In the genomic region with DNA sequence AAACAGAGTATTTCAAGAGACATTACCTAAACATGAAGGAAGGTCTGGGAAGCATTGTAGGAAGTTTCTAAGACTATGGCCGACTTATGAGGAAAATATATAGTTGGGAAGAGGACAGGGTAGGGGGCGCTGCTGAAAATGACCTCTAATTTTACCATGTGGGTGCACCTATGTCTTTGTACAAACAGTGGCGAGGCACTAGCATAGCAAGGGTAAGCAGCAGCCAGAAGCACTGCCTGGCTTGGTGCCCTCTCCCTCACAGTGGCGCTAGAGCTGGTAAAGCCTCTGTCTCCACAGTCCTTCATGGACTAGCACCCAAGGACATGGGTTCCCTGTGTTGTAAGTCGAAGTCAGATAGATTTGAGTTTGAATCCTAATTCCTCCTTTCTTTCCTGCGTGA, we compare ENCODE assay signal across 23 cellular contexts.
"Had no signal": no experiment of that assay in that cellular context is flagged by ENCODE, and none has a peak within 500 bp of the region (broad histone marks: within the 10 kb centered on the region; RNA-seq: fewer than 3 reads in every experiment).

No MANE protein-coding gene starts in this region.

- H3K4me2 ChIP-seq: smooth muscle cell had no signal

- H3K27me3 Mint-ChIP-seq: activated CD4-positive, alpha-beta T cell treated with anti-CD3 and anti-CD28 coated beads, Interleukin-2, amount 10 ng/mL, durations not matched to agents 7 days and 5 days; activated naive CD4-positive, alpha-beta T cell treated with anti-CD3 and anti-CD28 coated beads, Interleukin-2, amount 10 ng/mL, durations not matched to agents 7 days and 5 days; activated T-cell treated with anti-CD3 and anti-CD28 coated beads, Interleukin-2, amount 50 U/mL, for 24 hours; central memory CD8-positive, alpha-beta T cell had no signal

- FAIRE-seq: endometrium, frontal cortex, kidney had no signal

- H3K4me1 Mint-ChIP-seq: activated CD4-positive, alpha-beta T cell treated with anti-CD3 and anti-CD28 coated beads, Interleukin-2, amount 10 ng/mL, durations not matched to agents 7 days and 5 days; activated naive CD4-positive, alpha-beta T cell treated with anti-CD3 and anti-CD28 coated beads, Interleukin-2, amount 10 ng/mL, durations not matched to agents 7 days and 5 days; activated naive CD8-positive, alpha-beta T cell treated with anti-CD3 and anti-CD28 coated beads, Interleukin-2, amount 50 U/mL, for 24 hours; central memory CD8-positive, alpha-beta T cell; stimulated activated naive B cell treated with anti-CD40 and anti-IgM and Interleukin-4, amounts not matched to agents 10 μg/mL and 1 μg/mL and 100 μg/mL, for 72 hours had no signal

- DNase-seq: activated CD4-positive, alpha-beta T cell treated with anti-CD3 and anti-CD28 coated beads, Interleukin-2, amount 10 ng/mL, durations not matched to agents 7 days and 5 days; activated CD8-positive, alpha-beta T cell treated with anti-CD3 and anti-CD28 coated beads, Interleukin-2, amount 10 ng/mL, durations not matched to agents 7 days and 5 days; activated naive CD4-positive, alpha-beta T cell treated with anti-CD3 and anti-CD28 coated beads, Interleukin-2, amount 10 ng/mL, durations not matched to agents 7 days and 5 days; activated naive CD8-positive, alpha-beta T cell treated with anti-CD3 and anti-CD28 coated beads, Interleukin-2, amount 50 U/mL, for 24 hours; activated T-cell treated with anti-CD3 and anti-CD28 coated beads, Interleukin-2, amount 50 U/mL, for 24 hours; anterior cingulate cortex; brain microvascular endothelial cell; erythroblast; hypothalamus; kidney; midbrain; stimulated activated CD4-positive, alpha-beta T cell treated with anti-CD3 and anti-CD28 coated beads, Interleukin-4, amount 100 ng/mL, for 24 hours; stimulated activated naive B cell treated with anti-CD40 and anti-IgM and Interleukin-4, amounts not matched to agents 10 μg/mL and 1 μg/mL and 100 μg/mL, for 72 hours had no signal

- ATAC-seq: activated CD4-positive, CD25-positive, alpha-beta regulatory T cell treated with anti-CD3 and anti-CD28 coated beads, Interleukin-2, amount 50 U/mL, for 24 hours; activated CD8-positive, alpha-beta T cell treated with anti-CD3 and anti-CD28 coated beads, Interleukin-2, amount 10 ng/mL, durations not matched to agents 7 days and 5 days; activated naive CD8-positive, alpha-beta T cell treated with anti-CD3 and anti-CD28 coated beads, Interleukin-2, amount 50 U/mL, for 24 hours; left lobe of liver; sciatic nerve; stimulated activated naive B cell treated with anti-CD40 and anti-IgM and Interleukin-4, amounts not matched to agents 10 μg/mL and 1 μg/mL and 100 μg/mL, for 72 hours had no signal

- H3K27ac Mint-ChIP-seq: activated CD4-positive, alpha-beta T cell treated with anti-CD3 and anti-CD28 coated beads, Interleukin-2, amount 10 ng/mL, durations not matched to agents 7 days and 5 days; activated CD8-positive, alpha-beta T cell treated with anti-CD3 and anti-CD28 coated beads, Interleukin-2, amount 10 ng/mL, durations not matched to agents 7 days and 5 days; activated naive CD4-positive, alpha-beta T cell treated with anti-CD3 and anti-CD28 coated beads, Interleukin-2, amount 10 ng/mL, durations not matched to agents 7 days and 5 days; activated naive CD8-positive, alpha-beta T cell treated with anti-CD3 and anti-CD28 coated beads, Interleukin-2, amount 50 U/mL, for 24 hours; activated T-cell treated with anti-CD3 and anti-CD28 coated beads, Interleukin-2, amount 50 U/mL, for 24 hours; nephron; stimulated activated naive B cell treated with anti-CD40 and anti-IgM and Interleukin-4, amounts not matched to agents 10 μg/mL and 1 μg/mL and 100 μg/mL, for 72 hours had no signal

- H3K36me3 ChIP-seq: brain microvascular endothelial cell, thoracic aorta had no signal

- H3K4me3 ChIP-seq: coronary artery, smooth muscle cell, thoracic aorta had no signal

- H3K27me3 ChIP-seq: brain microvascular endothelial cell had no signal

- H3K4me3 Mint-ChIP-seq: activated CD4-positive, alpha-beta T cell treated with anti-CD3 and anti-CD28 coated beads, Interleukin-2, amount 10 ng/mL, durations not matched to agents 7 days and 5 days; activated CD8-positive, alpha-beta T cell treated with anti-CD3 and anti-CD28 coated beads, Interleukin-2, amount 10 ng/mL, durations not matched to agents 7 days and 5 days; activated naive CD4-positive, alpha-beta T cell treated with anti-CD3 and anti-CD28 coated beads, Interleukin-2, amount 10 ng/mL, durations not matched to agents 7 days and 5 days; activated naive CD8-positive, alpha-beta T cell treated with anti-CD3 and anti-CD28 coated beads, Interleukin-2, amount 50 U/mL, for 24 hours; activated T-cell treated with anti-CD3 and anti-CD28 coated beads, Interleukin-2, amount 50 U/mL, for 24 hours; central memory CD8-positive, alpha-beta T cell; nephron; stimulated activated naive B cell treated with anti-CD40 and anti-IgM and Interleukin-4, amounts not matched to agents 10 μg/mL and 1 μg/mL and 100 μg/mL, for 72 hours had no signal

- H3K9me3 ChIP-seq: thoracic aorta had no signal

- H3K9me3 Mint-ChIP-seq: activated CD4-positive, alpha-beta T cell treated with anti-CD3 and anti-CD28 coated beads, Interleukin-2, amount 10 ng/mL, durations not matched to agents 7 days and 5 days; nephron; stimulated activated naive B cell treated with anti-CD40 and anti-IgM and Interleukin-4, amounts not matched to agents 10 μg/mL and 1 μg/mL and 100 μg/mL, for 72 hours had no signal

- H3K36me3 Mint-ChIP-seq: activated naive CD4-positive, alpha-beta T cell treated with anti-CD3 and anti-CD28 coated beads, Interleukin-2, amount 10 ng/mL, durations not matched to agents 7 days and 5 days; stimulated activated naive B cell treated with anti-CD40 and anti-IgM and Interleukin-4, amounts not matched to agents 10 μg/mL and 1 μg/mL and 100 μg/mL, for 72 hours had no signal

- H3K27ac ChIP-seq: brain microvascular endothelial cell, coronary artery, thoracic aorta had no signal
